ENCODE assay signal across 14 cellular contexts in the genomic region with DNA sequence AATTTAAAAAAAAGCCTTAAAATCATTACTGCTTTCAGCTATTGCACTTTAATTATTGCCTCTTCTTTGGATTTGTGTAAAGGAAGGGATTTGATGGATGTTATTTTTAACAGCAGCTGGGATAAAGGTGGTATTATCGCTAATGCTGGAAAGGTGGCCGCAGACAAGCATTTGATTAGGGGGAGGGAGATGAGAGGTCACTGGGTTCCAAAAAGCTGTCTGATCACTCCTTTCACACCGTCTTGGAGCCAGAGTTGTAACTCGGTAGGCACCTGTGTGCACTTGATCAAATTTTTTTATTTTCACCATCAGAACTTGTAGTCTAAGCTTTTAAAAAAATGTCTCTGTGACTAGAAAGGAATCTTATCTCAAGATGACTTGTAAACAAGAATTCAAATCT.
DNase-seq lines count a peak whose midpoint lies in the region; ATAC-seq and TF ChIP-seq lines count a peak whose summit lies in the region.
"Had no signal": no experiment of that assay in that cellular context is flagged by ENCODE, and none has a peak within 500 bp of the region (broad histone marks: within the 10 kb centered on the region; RNA-seq: fewer than 3 reads in every experiment).

No MANE protein-coding gene starts in this region.

- H3K36me3 ChIP-seq in WERI-Rb-1 (no peaks in the 10 kb centered on the region), left ventricle myocardium inferior (no peaks in the 10 kb centered on the region), stomach (no peaks in the 10 kb centered on the region)

- no peaks in the 10 kb centered on the region for H3K27me3 ChIP-seq in WERI-Rb-1 (ENCODE audit: insufficient read depth, low read depth, severe bottlenecking)
- H3K27me3 ChIP-seq in left ventricle myocardium inferior (ENCODE audit: low read depth) = no peaks in the 10 kb centered on the region
- H3K27me3 ChIP-seq in stomach = no peaks in the 10 kb centered on the region

- H3K4me1 ChIP-seq in left ventricle myocardium inferior = peaks cover 37% of the 10 kb centered on the region
- H3K4me1 ChIP-seq in stomach = peaks cover 0 to 24% (median 9%) of the 10 kb centered on the region in 4 donors

- H3K9me3 ChIP-seq in WERI-Rb-1 (ENCODE audit: severe bottlenecking) (no peaks in the 10 kb centered on the region), left ventricle myocardium inferior (replicated peaks) (no peaks in the 10 kb centered on the region), stomach (no peaks in the 10 kb centered on the region)

- TF ChIP-seq POLR2A in stomach (IDR thresholded peaks at IDR 0.05) = no peak

- no peak overlapping the region for H3K4me3 ChIP-seq in WERI-Rb-1 (ENCODE audit: low read depth, low read length)
- H3K4me3 ChIP-seq in left ventricle myocardium inferior = peak overlapping the region; percentile 46
- H3K4me3 ChIP-seq in stomach = peak overlapping the region in 3 of 4 donors; percentile 3 to 6 (median 5)

- ATAC-seq in GM19452 (IDR thresholded peaks at IDR 0.05; ENCODE audit: unreplicated experiment) = no peak
- no peak for ATAC-seq in GM21576 (IDR thresholded peaks at IDR 0.05; ENCODE audit: unreplicated experiment)

- TF ChIP-seq CTCF in WERI-Rb-1 (IDR thresholded peaks at IDR 0.05; ENCODE audit: low read depth, low read length) (no peak), left ventricle myocardium inferior (IDR thresholded peaks at IDR 0.05; ENCODE audit: borderline replicate concordance) (no peak), stomach (IDR thresholded peaks at IDR 0.05) (no peak)

- 32 to 54% (median 45%) methylated on average over 4 of the region's 4 CpGs for WGBS in stomach, 5 donors

- no peak for TF ChIP-seq EP300 in stomach (IDR thresholded peaks at IDR 0.05)

- H3K27ac ChIP-seq in WERI-Rb-1 = no peak overlapping the region
- peak overlapping the region; percentile 75 for H3K27ac ChIP-seq in left ventricle myocardium inferior (replicated peaks)
- peak overlapping the region in 2 of 5 donors; percentile 15 to 26 for H3K27ac ChIP-seq in stomach

- intact Hi-C loops in left ventricle myocardium inferior (cut with micrococcal nuclease) = no loop called here
- intact Hi-C loops in stomach (cut with DNase I; ENCODE audit: low total_unique reads) = no loop called here

- peak; percentile 9 for DNase-seq in NCI-H2227 (lab: John Stamatoyannopoulos, UW; ENCODE audit: unreplicated experiment)
- DNase-seq in WERI-Rb-1 = peak; percentile 19
- no peak for DNase-seq in left ventricle myocardium inferior
- DNase-seq in stomach = no peak
- no peak for DNase-seq in activated CD8-positive, alpha-beta memory T cell treated with anti-CD3 and anti-CD28 coated beads, Interleukin-2, amount 50 U/mL, for 4 hours
- DNase-seq: ACHN; CD8-positive, alpha-beta memory T cell; KG1; NCI-H187; NCI-H446 treated with DMSO at 0.1 percent for 48 hours; OCI-M1; SHP77 treated with DMSO at 0.1 percent for 48 hours had no signal

Comparison
In these comparisons a context has a peak if more than half of its experiments do, and no peak if none do; other contexts are left out.
1. DNase-seq: peak in NCI-H2227 (single experiment) and WERI-Rb-1 (single experiment); none in left ventricle myocardium inferior (single experiment), stomach (single experiment) and activated CD8-positive, alpha-beta memory T cell treated with anti-CD3 and anti-CD28 coated beads, Interleukin-2, amount 50 U/mL, for 4 hours (single experiment).